Comparison of ENCODE assay signal across 9 cellular contexts in the genomic region with DNA sequence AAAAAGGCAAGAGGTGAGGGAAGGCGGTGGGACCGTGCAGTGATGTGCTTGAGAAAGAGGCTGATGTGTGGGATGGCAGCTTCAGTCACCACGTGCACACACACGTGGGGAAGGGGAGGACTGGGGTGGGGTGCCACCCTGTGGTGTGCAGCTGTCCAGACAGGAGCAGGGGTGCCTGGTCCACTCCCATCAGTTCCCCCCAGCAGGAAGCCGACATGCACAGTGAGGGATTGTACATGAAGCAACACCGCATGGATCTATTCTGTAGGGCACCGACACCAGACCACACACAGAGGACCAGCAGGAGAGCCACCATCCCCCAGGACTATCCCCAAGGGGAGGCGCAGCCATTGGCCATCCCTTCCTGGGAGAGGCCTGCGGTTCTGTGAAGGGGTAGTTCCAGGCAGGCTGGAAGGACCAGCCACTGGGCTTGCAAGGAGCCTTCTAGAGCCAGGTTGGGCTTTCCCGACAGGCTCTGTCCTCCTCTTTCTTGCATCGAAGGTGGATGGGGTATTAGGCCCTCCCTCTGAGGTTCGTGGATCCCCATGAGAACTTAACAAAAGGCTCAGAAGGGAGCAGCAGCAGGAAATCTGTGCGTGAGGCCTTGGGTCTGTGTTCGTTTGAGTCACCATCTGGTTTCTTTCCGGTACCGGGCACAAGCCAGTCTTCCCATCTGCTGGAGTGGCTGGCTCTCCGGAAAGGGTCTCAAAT. TPM values are rescaled to one million over a fixed set of nuclear protein-coding genes. Genes with fewer than 3 reads are reported as not detected.
DNase-seq lines count a peak whose midpoint lies in the region; ATAC-seq and TF ChIP-seq lines count a peak whose summit lies in the region.
"Had no signal": no experiment of that assay in that cellular context is flagged by ENCODE, and none has a peak within 500 bp of the region (broad histone marks: within the 10 kb centered on the region; RNA-seq: fewer than 3 reads in every experiment).

No MANE protein-coding gene starts in this region.

- no peak overlapping the region for H3K4me3 ChIP-seq in BJ (ENCODE audit: low read depth, low read length)

- no peaks in the 10 kb centered on the region for H3K9me3 Mint-ChIP-seq in brain
- no peaks in the 10 kb centered on the region for H3K9me3 Mint-ChIP-seq in naive B cell
- H3K9me3 Mint-ChIP-seq: activated B cell treated with CpG ODN at 0.5 μM for 24 hours had no signal

- DNase-seq in BJ (ENCODE audit: low read depth) (no peak), HK-2 (ENCODE audit: unreplicated experiment) (peak; percentile 21), naive B cell (no peak)
- DNase-seq in activated CD8-positive, alpha-beta memory T cell treated with anti-CD3 and anti-CD28 coated beads, Interleukin-2, amount 50 U/mL, for 4 hours: no peak

- no peaks in the 10 kb centered on the region for H3K36me3 Mint-ChIP-seq in brain
- H3K36me3 Mint-ChIP-seq in naive B cell: no peaks in the 10 kb centered on the region

- H3K36me3 ChIP-seq in BJ (ENCODE audit: control insufficient read depth, insufficient read depth, low read length): no peaks in the 10 kb centered on the region

- H3K4me3 Mint-ChIP-seq in brain: peak overlapping the region in 3 of 5 experiments; percentile 44 to 66 (median 50)
- peak overlapping the region in 4 of 8 donors; percentile 15 to 70 (median 58) for H3K4me3 Mint-ChIP-seq in naive B cell

- CTCF ChIA-PET in BJ (lab: Yijun Ruan, JAX): interaction anchor here (0.6 to 2.9 kb wide), 30 partner anchors 9 to 425 kb away, joined by 3 to 63 read pairs (median 4); partner anchors contain the start of genes HSPA2 and PLEKHG3

- H3K4me1 Mint-ChIP-seq in brain (peaks cover 58% of the 10 kb centered on the region), naive B cell (peaks cover 4 to 13% (median 7%) of the 10 kb centered on the region in 3 donors)

- H3K27ac Mint-ChIP-seq in brain: peak overlapping the region in 4 of 5 experiments; percentile 55 to 92 (median 90)
- no peak overlapping the region for H3K27ac Mint-ChIP-seq in naive B cell
- H3K27ac Mint-ChIP-seq: activated B cell treated with CpG ODN at 0.5 μM for 24 hours had no signal

- POLR2A ChIA-PET in BJ (lab: Charles Lee): no interaction called here

- H3K27me3 Mint-ChIP-seq in brain (peaks cover 6% of the 10 kb centered on the region), naive B cell (peaks cover 19 to 44% (median 35%) of the 10 kb centered on the region in 3 donors)

- TF ChIP-seq CTCF in BJ (IDR thresholded peaks at IDR 0.05; ENCODE audit: insufficient read depth, low read depth, low read length) (peak; percentile 29; the same call in 1 of the 2 replicates), brain (conservative IDR thresholded peaks at IDR 0.05) (no peak)

- peak; percentile 24 to 27 for ATAC-seq in naive B cell (ENCODE audit: low read depth in 2 of 2)
- no peak for ATAC-seq in GM18511 (IDR thresholded peaks at IDR 0.05; ENCODE audit: unreplicated experiment)
- no peak for ATAC-seq in GM21447 (IDR thresholded peaks at IDR 0.05; ENCODE audit: unreplicated experiment)
- ATAC-seq in HG02870 (IDR thresholded peaks at IDR 0.05; ENCODE audit: unreplicated experiment): no peak

- H3K27me3 ChIP-seq in BJ (ENCODE audit: control insufficient read depth, insufficient read depth, low read length): no peaks in the 10 kb centered on the region

RNA-seq across cellular contexts. Expression of gene PLEKHG3, which starts 59.7 kb away (rescaled TPM):
- polyA plus RNA-seq in BJ (2011; rRNA removed) (7.1 and 12.4 TPM in 2 replicates), brain (ENCODE audit: insufficient read depth, low read depth, low replicate concordance) (50.7 TPM), naive B cell (ENCODE audit: low read depth in 6 of 6) (not detected)
- 10.7 and 17.3 TPM in 2 replicates for polyA minus RNA-seq in BJ (2011; rRNA and poly(A)+ RNA removed)

Comparison
In these comparisons a context has a peak if more than half of its experiments do, and no peak if none do; other contexts are left out.
1. H3K27ac Mint-ChIP-seq: peak in brain (4 of 5); none in naive B cell (0 of 6).
2. ATAC-seq: peak in naive B cell (2 of 2); none in GM18511 (single experiment), GM21447 (single experiment) and HG02870 (single experiment).